1 cellular context compared by ENCODE assay signal in genomic region chr10:99658622-99659030, GRCh38.
TF ChIP-seq lines count a peak whose summit lies in the region.

No MANE protein-coding gene starts in this region.

TF ChIP-seq in K562, 482 proteins besides CTCF, POLR2A, EP300 and RAD21 (continued from another document and continues in another):
- TF ChIP-seq MNT (conservative IDR thresholded peaks at IDR 0.05) (peak in 1 of 2 experiments; percentile 45; a peak in 1 of 4 replicates), TRIM24 (IDR thresholded peaks at IDR 0.05) (peak in 1 of 2 experiments; percentile 42; a peak in 2 of 4 replicates), ZNF197 (CRISPR knock-in tag; IDR thresholded peaks at IDR 0.05; ENCODE audit: low read depth) (no peak), CREB1 (IDR thresholded peaks at IDR 0.05) (no peak; the same call in 1 of the 2 replicates), CREB1 (CRISPR knock-in tag; IDR thresholded peaks at IDR 0.05) (no peak), CGGBP1 (CRISPR knock-in tag; IDR thresholded peaks at IDR 0.05) (no peak), ARID1B (IDR thresholded peaks at IDR 0.05) (peak; percentile 50), ZNF512 (tag; IDR thresholded peaks at IDR 0.05) (no peak), KDM2B (CRISPR knock-in tag; IDR thresholded peaks at IDR 0.05) (no peak), TAL1 (IDR thresholded peaks at IDR 0.05) (no peak), CREM (IDR thresholded peaks at IDR 0.05; ENCODE audit: low read depth) (peak; percentile 74), SRSF1 (IDR thresholded peaks at IDR 0.05; ENCODE audit: low read depth, low read length) (no peak), EHMT2 (IDR thresholded peaks at IDR 0.05) (0 out of 2 replicates have a peak, but pooled peaks have one; percentile 10), COPS2 (conservative IDR thresholded peaks at IDR 0.05) (no peak), TCF7L2 (IDR thresholded peaks at IDR 0.05; ENCODE audit: low read depth, low read length) (no peak), ATF4 (CRISPR knock-in tag; IDR thresholded peaks at IDR 0.05) (no peak), ZNF445 (CRISPR knock-in tag; IDR thresholded peaks at IDR 0.05; ENCODE audit: low read depth) (no peak), GABPA (tag; conservative IDR thresholded peaks at IDR 0.05; ENCODE audit: low read depth) (no peak), TSHZ1 (CRISPR knock-in tag; IDR thresholded peaks at IDR 0.05) (no peak), EP400 (IDR thresholded peaks at IDR 0.05) (peak; percentile 75), C11orf30 (IDR thresholded peaks at IDR 0.05; ENCODE audit: low read depth) (peak; percentile 55), KLF13 (tag; IDR thresholded peaks at IDR 0.05; ENCODE audit: borderline replicate concordance, low read depth) (no peak), ETV6 (IDR thresholded peaks at IDR 0.05; ENCODE audit: borderline replicate concordance in 1 of 2, low read depth in 2 of 2, low read length in 1 of 2) (no peak), ETV6 (CRISPR knock-in tag; IDR thresholded peaks at IDR 0.05; ENCODE audit: borderline replicate concordance) (no peak), NFIC (IDR thresholded peaks at IDR 0.05) (peak; percentile 10; the same call in 1 of the 2 replicates), HDAC3 (IDR thresholded peaks at IDR 0.05; ENCODE audit: borderline replicate concordance, partially characterized antibody) (no peak), ZNF639 (CRISPR knock-in tag; conservative IDR thresholded peaks at IDR 0.05 in 1 of 2, IDR thresholded peaks at IDR 0.05 in 1 of 2) (no peak), HDAC1 (IDR thresholded peaks at IDR 0.05) (peak in 1 of 2 experiments; percentile 35; a peak in 1 of 4 replicates), ZNF140 (CRISPR knock-in tag; IDR thresholded peaks at IDR 0.05) (no peak), ZNF695 (CRISPR knock-in tag; IDR thresholded peaks at IDR 0.05) (no peak), E2F8 (IDR thresholded peaks at IDR 0.05; ENCODE audit: low read depth, partially characterized antibody) (no peak), RERE (CRISPR knock-in tag; IDR thresholded peaks at IDR 0.05; ENCODE audit: borderline replicate concordance) (no peak), SAFB2 (IDR thresholded peaks at IDR 0.05; ENCODE audit: borderline replicate concordance, low read depth, low read length, severe bottlenecking) (no peak), ZNF24 (IDR thresholded peaks at IDR 0.05) (peak; percentile 94), THRAP3 (IDR thresholded peaks at IDR 0.05; ENCODE audit: borderline replicate concordance) (no peak), GATA2 (CRISPR knock-in tag; IDR thresholded peaks at IDR 0.05) (no peak), BHLHE40 (IDR thresholded peaks at IDR 0.05; ENCODE audit: low read length) (no peak), CHAMP1 (IDR thresholded peaks at IDR 0.05) (no peak), OTX1 (CRISPR knock-in tag; IDR thresholded peaks at IDR 0.05) (no peak), ZNF589 (CRISPR knock-in tag; IDR thresholded peaks at IDR 0.05; ENCODE audit: low read depth) (no peak), PHB2 (IDR thresholded peaks at IDR 0.05; ENCODE audit: low read depth) (no peak), IRF2 (CRISPR knock-in tag; IDR thresholded peaks at IDR 0.05) (no peak), TOE1 (IDR thresholded peaks at IDR 0.05; ENCODE audit: borderline replicate concordance) (peak; percentile 48; the same call in 1 of the 2 replicates), TOE1 (CRISPR knock-in tag; IDR thresholded peaks at IDR 0.05; ENCODE audit: borderline replicate concordance, low read depth) (no peak), SMAD3 (CRISPR knock-in tag; conservative IDR thresholded peaks at IDR 0.05) (no peak), RBM15 (IDR thresholded peaks at IDR 0.05; ENCODE audit: insufficient read depth, low read length) (no peak)
